8 cellular contexts compared by ENCODE assay signal in the genomic region with DNA sequence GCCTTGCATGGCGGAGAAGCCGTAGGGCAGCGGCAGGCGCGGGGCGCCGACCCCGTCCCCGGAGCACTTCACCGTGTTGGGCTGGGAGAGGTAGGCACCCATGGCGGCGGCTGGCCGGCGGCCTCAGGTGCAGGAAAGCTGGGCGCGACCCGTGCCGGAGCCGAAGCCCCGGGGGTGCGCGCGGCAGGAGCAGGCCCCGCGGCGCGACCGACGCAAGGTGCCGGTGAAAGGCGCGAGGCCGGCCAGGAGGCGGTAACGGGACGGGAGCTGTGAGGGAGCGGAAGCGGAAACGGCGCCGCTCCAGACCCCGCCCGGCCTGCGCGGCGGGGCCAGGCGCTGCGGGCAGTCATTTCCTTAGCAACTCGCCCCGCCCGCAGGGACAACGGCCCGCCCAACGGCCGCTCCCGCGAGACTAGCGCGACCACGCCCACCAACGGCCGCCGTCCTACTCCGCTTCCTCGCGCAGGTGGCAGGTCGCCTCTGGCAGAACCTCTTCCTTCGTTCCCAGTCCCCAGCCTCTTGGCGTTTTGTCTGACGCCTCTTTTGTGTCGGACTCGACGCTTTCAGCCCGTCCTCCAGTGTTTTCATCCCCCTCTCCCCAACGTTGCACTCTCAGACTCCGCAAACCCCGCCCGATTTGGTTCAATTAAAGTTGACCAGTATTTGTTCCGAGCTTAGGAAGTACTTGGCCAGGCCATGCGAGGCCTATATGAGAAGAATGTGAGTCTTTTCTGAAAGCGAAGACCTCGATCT. TPM values are rescaled to one million over a fixed set of nuclear protein-coding genes. Genes with fewer than 3 reads are reported as not detected.
DNase-seq lines count a peak whose midpoint lies in the region; ATAC-seq, FAIRE-seq and TF ChIP-seq lines count a peak whose summit lies in the region.

A gene with protein sequence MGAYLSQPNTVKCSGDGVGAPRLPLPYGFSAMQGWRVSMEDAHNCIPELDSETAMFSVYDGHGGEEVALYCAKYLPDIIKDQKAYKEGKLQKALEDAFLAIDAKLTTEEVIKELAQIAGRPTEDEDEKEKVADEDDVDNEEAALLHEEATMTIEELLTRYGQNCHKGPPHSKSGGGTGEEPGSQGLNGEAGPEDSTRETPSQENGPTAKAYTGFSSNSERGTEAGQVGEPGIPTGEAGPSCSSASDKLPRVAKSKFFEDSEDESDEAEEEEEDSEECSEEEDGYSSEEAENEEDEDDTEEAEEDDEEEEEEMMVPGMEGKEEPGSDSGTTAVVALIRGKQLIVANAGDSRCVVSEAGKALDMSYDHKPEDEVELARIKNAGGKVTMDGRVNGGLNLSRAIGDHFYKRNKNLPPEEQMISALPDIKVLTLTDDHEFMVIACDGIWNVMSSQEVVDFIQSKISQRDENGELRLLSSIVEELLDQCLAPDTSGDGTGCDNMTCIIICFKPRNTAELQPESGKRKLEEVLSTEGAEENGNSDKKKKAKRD (minus strand): TSS at position 271 of the 753 bp plus-strand sequence. CDS start 169 bp downstream, at position 102.

- CTCF ChIA-PET in activated CD4-positive, alpha-beta T cell treated with anti-CD3 and anti-CD28 coated beads for 36 hours (lab: Charles Lee), result interaction anchor here (0.6 to 3.5 kb wide), 8 partner anchors 15 to 274 kb away, joined by 3 to 31 read pairs (median 4); a partner anchor contains a TSS

- peaks cover 35% of the 10 kb centered on the region for H3K4me1 Mint-ChIP-seq in activated CD4-positive, alpha-beta T cell treated with anti-CD3 and anti-CD28 coated beads for 36 hours
- H3K4me1 Mint-ChIP-seq in chondrocyte (ENCODE audit: low read depth), result peaks cover 22% of the 10 kb centered on the region

- H3K4me3 Mint-ChIP-seq in activated CD4-positive, alpha-beta T cell treated with anti-CD3 and anti-CD28 coated beads for 36 hours, result peak within 1 kb of the TSS; percentile 84
- H3K4me3 Mint-ChIP-seq in chondrocyte (ENCODE audit: unreplicated experiment), result peak within 1 kb of the TSS; percentile 85

- no peaks in the 10 kb centered on the region for H3K9me3 Mint-ChIP-seq in activated CD4-positive, alpha-beta T cell treated with anti-CD3 and anti-CD28 coated beads for 36 hours (ENCODE audit: low read depth)
- H3K9me3 Mint-ChIP-seq in chondrocyte (ENCODE audit: low read depth), result no peaks in the 10 kb centered on the region

- H3K36me3 Mint-ChIP-seq in activated CD4-positive, alpha-beta T cell treated with anti-CD3 and anti-CD28 coated beads for 36 hours (ENCODE audit: low read depth), result peaks cover 20% of the 10 kb centered on the region
- H3K36me3 Mint-ChIP-seq in chondrocyte (ENCODE audit: low read depth), result no peaks in the 10 kb centered on the region

- peak within 1 kb of the TSS; percentile 88 for H3K27ac Mint-ChIP-seq in activated CD4-positive, alpha-beta T cell treated with anti-CD3 and anti-CD28 coated beads for 36 hours
- peak within 1 kb of the TSS; percentile 87 for H3K27ac Mint-ChIP-seq in chondrocyte (ENCODE audit: unreplicated experiment)

- H3K4me3 ChIP-seq in BE2C (ENCODE audit: low read depth, low read length), result peak within 1 kb of the TSS; percentile 97

- FAIRE-seq in GM19239 (lab: Jason Lieb, UNC), result peak; percentile 67

- peak; percentile 98 for DNase-seq in BE2C
- peak; percentile 88 for DNase-seq in GM19239 (ENCODE audit: insufficient read length, low spot score)
- DNase-seq in NCI-H524 (lab: John Stamatoyannopoulos, UW), result peak; percentile 90 to 95
- DNase-seq in activated CD4-positive, alpha-beta T cell treated with anti-CD3 and anti-CD28 coated beads for 36 hours, result peak; percentile 98
- peak; percentile 98 for DNase-seq in chondrocyte (ENCODE audit: low spot score)
- peak; percentile 88 for DNase-seq in kidney glomerular epithelial cell (lab: John Stamatoyannopoulos, UW)
- DNase-seq in stimulated activated CD4-positive, alpha-beta T cell treated with anti-CD3 and anti-CD28 coated beads, Interleukin-1b, Interleukin-23, amount 100 ng/mL, for 1 hour (ENCODE audit: low read depth in 2 of 2), result peak; percentile 88 to 96

- no peaks in the 10 kb centered on the region for H3K27me3 Mint-ChIP-seq in activated CD4-positive, alpha-beta T cell treated with anti-CD3 and anti-CD28 coated beads for 36 hours
- no peaks in the 10 kb centered on the region for H3K27me3 Mint-ChIP-seq in chondrocyte (ENCODE audit: low read depth)

- peak; percentile 89 for ATAC-seq in HG03442 (IDR thresholded peaks at IDR 0.05; ENCODE audit: unreplicated experiment)
- ATAC-seq in activated CD4-positive, alpha-beta T cell treated with anti-CD3 and anti-CD28 coated beads for 36 hours, result peak; percentile 96

- POLR2A ChIA-PET in activated CD4-positive, alpha-beta T cell treated with anti-CD3 and anti-CD28 coated beads for 36 hours (lab: Charles Lee), result interaction anchor here (0.9 to 2.3 kb wide), 5 partner anchors 19 to 274 kb away, joined by 3 to 15 read pairs (median 3); a partner anchor contains a TSS

- H3K36me3 ChIP-seq in BE2C, result peaks cover 9% of the 10 kb centered on the region

- intact Hi-C loops in activated CD4-positive, alpha-beta T cell treated with anti-CD3 and anti-CD28 coated beads for 36 hours (cut with DNase I, micrococcal nuclease), result loop anchor here (1.0 to 2.0 kb wide), 21 partner anchors 19 to 482 kb away; a partner anchor contains a TSS

- H3K9me3 ChIP-seq in BE2C, result no peaks in the 10 kb centered on the region

- no peaks in the 10 kb centered on the region; the same call in 1 of the 2 replicates for H3K27me3 ChIP-seq in BE2C

- no peak for TF ChIP-seq CTCF in BE2C (IDR thresholded peaks at IDR 0.05; ENCODE audit: low read depth, low read length)
- TF ChIP-seq CTCF in chondrocyte (IDR thresholded peaks at IDR 0.05), result no peak

- 0 out of 2 replicates have a peak, but pooled peaks cover 3% of the 10 kb centered on the region for H3K4me1 ChIP-seq in BE2C

RNA-seq across cellular contexts. Expression of the gene that starts here (rescaled TPM):
- polyA plus RNA-seq in BE2C (2012; ENCODE audit: insufficient read depth, insufficient read length, low read depth), result 238 TPM
- total RNA-seq in activated CD4-positive, alpha-beta T cell treated with anti-CD3 and anti-CD28 coated beads for 36 hours, result 100 to 1,000 TPM; 115 to 121 TPM
- total RNA-seq in chondrocyte, result 55.7 to 72.8 TPM (median 59.4 TPM) in 3 replicates

Comparison
In these comparisons a context has a peak if more than half of its experiments do, and no peak if none do; other contexts are left out.
1. Peak in every context shown above with its lines: DNase-seq, ATAC-seq and H3K4me3 ChIP-seq.